13 cellular contexts compared by ENCODE assay signal in the genomic region with DNA sequence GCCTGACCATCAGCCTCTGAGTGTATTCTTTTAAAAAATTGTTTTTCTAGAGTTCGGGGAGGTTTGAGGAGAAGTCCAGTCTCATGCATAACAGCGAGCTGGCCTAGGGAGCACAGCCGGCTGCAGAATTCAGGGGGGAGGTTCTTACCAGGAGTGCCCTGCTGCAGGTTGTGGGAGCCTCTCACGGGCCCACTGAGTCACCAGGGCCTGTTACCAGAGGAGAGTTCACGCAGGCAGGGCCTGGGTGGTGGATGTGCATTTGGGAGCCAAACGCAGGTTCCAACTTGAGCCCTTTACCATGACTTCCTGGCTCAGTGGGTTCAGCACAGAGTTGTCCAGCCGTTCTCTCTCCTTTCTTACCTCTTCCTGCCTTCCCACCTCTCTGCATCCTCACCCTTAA. TPM values are rescaled to one million over a fixed set of nuclear protein-coding genes. Genes with fewer than 3 reads are reported as not detected.
DNase-seq lines count a peak whose midpoint lies in the region; FAIRE-seq and TF ChIP-seq lines count a peak whose summit lies in the region.
"Had no signal": no experiment of that assay in that cellular context is flagged by ENCODE, and none has a peak within 500 bp of the region (broad histone marks: within the 10 kb centered on the region; RNA-seq: fewer than 3 reads in every experiment).

No MANE protein-coding gene starts in this region.

- CTCF ChIA-PET in MCF 10A (lab: Yijun Ruan, JAX): interaction anchor here (0.6 to 20.5 kb wide), 9 partner anchors 12 to 248 kb away, joined by 3 to 290 read pairs (median 5); partner anchors contain the start of gene CD9

- peak overlapping the region; percentile 99 for H3K27ac Mint-ChIP-seq in HFFc6
- H3K27ac Mint-ChIP-seq in MCF 10A (ENCODE audit: low read depth, unreplicated experiment): peak overlapping the region; percentile 100
- H3K27ac Mint-ChIP-seq: activated T-cell treated with anti-CD3 and anti-CD28 coated beads, Interleukin-2, amount 50 U/mL, for 24 hours; IgD-negative memory B cell had no signal

- H3K27me3 ChIP-seq in stomach: no peaks in the 10 kb centered on the region

- WGBS in stomach, 5 donors: 72 to 89% (median 85%) methylated on average over 7 of the region's 7 CpGs

- TF ChIP-seq POLR2A in stomach (IDR thresholded peaks at IDR 0.05): no peak

- no peak for TF ChIP-seq EP300 in stomach (IDR thresholded peaks at IDR 0.05)

- H3K27ac ChIP-seq in kidney (ENCODE audit: low read depth in 2 of 2, low read length in 2 of 2): peak overlapping the region; percentile 94 to 95
- H3K27ac ChIP-seq in stomach: peak overlapping the region; percentile 55 to 99 (median 90)
- H3K27ac ChIP-seq: psoas muscle had no signal

- H3K4me3 ChIP-seq in kidney (ENCODE audit: low read length in 2 of 2) (no peak overlapping the region), stomach (no peak overlapping the region)
- H3K4me3 ChIP-seq: psoas muscle had no signal

- POLR2A ChIA-PET in MCF 10A (lab: Yijun Ruan, JAX): interaction anchor here (0.6 to 21.3 kb wide), 12 partner anchors 12 to 256 kb away, joined by 3 to 480 read pairs (median 4); partner anchors contain the start of genes CD9, SCNN1A and VAMP1

- H3K27me3 Mint-ChIP-seq in HFFc6 (ENCODE audit: insufficient read depth) (no peaks in the 10 kb centered on the region; the same call in 1 of the 2 replicates), MCF 10A (ENCODE audit: insufficient read depth, unreplicated experiment) (no peaks in the 10 kb centered on the region)
- H3K27me3 Mint-ChIP-seq: activated T-cell treated with anti-CD3 and anti-CD28 coated beads, Interleukin-2, amount 50 U/mL, for 24 hours had no signal

- FAIRE-seq in kidney (lab: Jason Lieb, UNC): no peak

- intact Hi-C loops in MCF 10A (cut with micrococcal nuclease): no loop called here
- intact Hi-C loops in kidney (cut with DNase I): no loop called here
- intact Hi-C loops in stomach (cut with DNase I; ENCODE audit: low total_unique reads): no loop called here

- no peak for DNase-seq in HFFc6
- peak; percentile 61 for DNase-seq in MCF 10A (ENCODE audit: unreplicated experiment)
- no peak for DNase-seq in kidney
- DNase-seq in stomach: no peak
- no peak for DNase-seq in SKM-1 (lab: John Stamatoyannopoulos, UW; ENCODE audit: unreplicated experiment)
- DNase-seq in NCI-H510A treated with DMSO at 0.1 percent for 48 hours (lab: John Stamatoyannopoulos, UW): no peak
- DNase-seq in NCI-H1092 (lab: John Stamatoyannopoulos, UW): no peak
- DNase-seq in T1000 (lab: John Stamatoyannopoulos, UW): no peak
- DNase-seq: activated T-cell treated with anti-CD3 and anti-CD28 coated beads, Interleukin-2, amount 50 U/mL, for 24 hours; GOT3; NCI-H2029; psoas muscle had no signal

- H3K4me1 ChIP-seq in kidney (ENCODE audit: control insufficient read depth in 1 of 2, insufficient read depth in 1 of 2, low read depth in 1 of 2, low read length in 2 of 2) (peaks cover 33 to 34% of the 10 kb centered on the region in 2 donors), stomach (peaks cover 66 to 97% (median 87%) of the 10 kb centered on the region in 4 donors)

- BruUV-seq in MCF 10A (replicated peaks; lab: Mats Ljungman, UMichigan): no TSS peak

- peaks cover under 1% of the 10 kb centered on the region; the same call in 1 of the 2 replicates for H3K9me3 Mint-ChIP-seq in HFFc6
- H3K9me3 Mint-ChIP-seq in MCF 10A (ENCODE audit: unreplicated experiment): no peaks in the 10 kb centered on the region
- H3K9me3 Mint-ChIP-seq: activated T-cell treated with anti-CD3 and anti-CD28 coated beads, Interleukin-2, amount 50 U/mL, for 24 hours; IgD-negative memory B cell had no signal

- H3K9ac ChIP-seq in kidney (ENCODE audit: low read length in 2 of 2): peak overlapping the region in 1 of 2 donors; percentile 47

- peaks cover 81% of the 10 kb centered on the region for H3K4me1 Mint-ChIP-seq in HFFc6 (ENCODE audit: low read depth)
- H3K4me1 Mint-ChIP-seq in MCF 10A (ENCODE audit: insufficient read depth, unreplicated experiment): peaks cover 36% of the 10 kb centered on the region

- no peak for TF ChIP-seq CTCF in HFFc6 (IDR thresholded peaks at IDR 0.05)
- no peak for TF ChIP-seq CTCF in MCF 10A (IDR thresholded peaks at IDR 0.05; ENCODE audit: unreplicated experiment)
- TF ChIP-seq CTCF in kidney (IDR thresholded peaks at IDR 0.05; ENCODE audit: borderline replicate concordance, extremely low read depth, insufficient read depth): no peak
- no peak for TF ChIP-seq CTCF in stomach (IDR thresholded peaks at IDR 0.05)

- H3K36me3 Mint-ChIP-seq in HFFc6 (ENCODE audit: low read depth): peaks cover 3% of the 10 kb centered on the region
- H3K36me3 Mint-ChIP-seq in MCF 10A (ENCODE audit: insufficient read depth, unreplicated experiment): peaks cover 14% of the 10 kb centered on the region
- H3K36me3 Mint-ChIP-seq: IgD-negative memory B cell had no signal

- H3K36me3 ChIP-seq in kidney (ENCODE audit: control insufficient read depth in 1 of 2, insufficient read depth in 2 of 2, low read length in 2 of 2): peaks cover 0 to 12% of the 10 kb centered on the region in 2 donors
- peaks cover 0 to 12% (median 5%) of the 10 kb centered on the region in 4 donors for H3K36me3 ChIP-seq in stomach

- H3K4me3 Mint-ChIP-seq in HFFc6 (no peak overlapping the region), MCF 10A (ENCODE audit: unreplicated experiment) (peak overlapping the region; percentile 59)
- H3K4me3 Mint-ChIP-seq: activated T-cell treated with anti-CD3 and anti-CD28 coated beads, Interleukin-2, amount 50 U/mL, for 24 hours; IgD-negative memory B cell had no signal

- no peaks in the 10 kb centered on the region for H3K9me3 ChIP-seq in kidney (ENCODE audit: control insufficient read depth in 1 of 2, low read length in 2 of 2)
- no peaks in the 10 kb centered on the region for H3K9me3 ChIP-seq in stomach
- H3K9me3 ChIP-seq: psoas muscle had no signal

RNA-seq across cellular contexts. Expression of gene CD9, which starts 14.4 kb away (rescaled TPM):
- 10 to 100 TPM; 43.2 to 72.6 (median 46.4) TPM for total RNA-seq in HFFc6 (2021; fragmentation: NEBNext Ultra II Directional; extraction: Animal tissue kit (Norgen Biotek cat#: 25700))
- total RNA-seq in MCF 10A (2022) (31.1 and 40.7 TPM in 2 replicates), kidney (421 TPM), stomach (100 to 1,000 TPM in 3 of 5 donors, 10 to 100 TPM in 2; 68.1 to 297 (median 154) TPM)
- polyA plus RNA-seq in kidney (ENCODE audit: insufficient read depth, low read depth, low replicate concordance) (301 TPM), stomach (100 to 1,000 TPM in 2 of 3 donors, 10 to 100 TPM in 1; 51.0 to 421 (median 124) TPM)
